Comparison of ENCODE assay signal across 8 cellular contexts in genomic region chr1:1020000-1020404, GRCh38. TPM values are rescaled to one million over a fixed set of nuclear protein-coding genes. Genes with fewer than 3 reads are reported as not detected.
DNase-seq lines count a peak whose midpoint lies in the region; ATAC-seq and TF ChIP-seq lines count a peak whose summit lies in the region.

TSS of gene AGRN (plus strand) at chr1:1020120. CDS start at chr1:1020173, 53 bp downstream.

- DNase-seq in BE2C: peak; percentile 53
- no peak for DNase-seq in activated CD8-positive, alpha-beta memory T cell treated with anti-CD3 and anti-CD28 coated beads, Interleukin-2, amount 10 ng/mL, durations not matched to agents 7 days and 5 days
- peak; percentile 54 for DNase-seq in glutamatergic neuron
- no peak for DNase-seq in posterior vena cava (ENCODE audit: low spot score)
- DNase-seq in NAMALWA (ENCODE audit: low spot score): no peak
- no peak for DNase-seq in HuH-7 (ENCODE audit: low spot score)

- peaks cover 12% of the 10 kb centered on the region for H3K27me3 Mint-ChIP-seq in activated CD8-positive, alpha-beta memory T cell treated with anti-CD3 and anti-CD28 coated beads, Interleukin-2, amount 10 ng/mL, durations not matched to agents 7 days and 5 days
- H3K27me3 Mint-ChIP-seq in glutamatergic neuron (ENCODE audit: unreplicated experiment): peaks cover 7% of the 10 kb centered on the region

- intact Hi-C loops in posterior vena cava (cut with DNase I): no loop called here

- H3K4me1 ChIP-seq in BE2C: peaks cover 7% of the 10 kb centered on the region

- H3K4me1 Mint-ChIP-seq in activated CD8-positive, alpha-beta memory T cell treated with anti-CD3 and anti-CD28 coated beads, Interleukin-2, amount 10 ng/mL, durations not matched to agents 7 days and 5 days: peaks cover 27% of the 10 kb centered on the region
- H3K4me1 Mint-ChIP-seq in glutamatergic neuron (ENCODE audit: low read depth, unreplicated experiment): peaks cover 14% of the 10 kb centered on the region

- peak within 1 kb of the TSS; percentile 42 for H3K4me3 ChIP-seq in BE2C (ENCODE audit: low read depth, low read length)

- ATAC-seq in GM19023 (IDR thresholded peaks at IDR 0.05; ENCODE audit: unreplicated experiment) (peak; percentile 29), HG03139 (IDR thresholded peaks at IDR 0.05; ENCODE audit: unreplicated experiment) (peak; percentile 17)
- ATAC-seq in activated CD8-positive, alpha-beta memory T cell treated with anti-CD3 and anti-CD28 coated beads, Interleukin-2, amount 10 ng/mL, durations not matched to agents 7 days and 5 days: peak; percentile 42

- no peaks in the 10 kb centered on the region for H3K36me3 ChIP-seq in BE2C

- no peaks in the 10 kb centered on the region for H3K9me3 Mint-ChIP-seq in activated CD8-positive, alpha-beta memory T cell treated with anti-CD3 and anti-CD28 coated beads, Interleukin-2, amount 10 ng/mL, durations not matched to agents 7 days and 5 days (ENCODE audit: low read depth)
- H3K9me3 Mint-ChIP-seq in glutamatergic neuron (ENCODE audit: unreplicated experiment): peaks cover 14% of the 10 kb centered on the region

- TF ChIP-seq CTCF in BE2C (IDR thresholded peaks at IDR 0.05; ENCODE audit: low read depth, low read length): no peak
- no peak for TF ChIP-seq CTCF in glutamatergic neuron (IDR thresholded peaks at IDR 0.05; ENCODE audit: partially characterized antibody, unreplicated experiment)

- H3K27ac Mint-ChIP-seq in activated CD8-positive, alpha-beta memory T cell treated with anti-CD3 and anti-CD28 coated beads, Interleukin-2, amount 10 ng/mL, durations not matched to agents 7 days and 5 days: no peak within 1 kb of the TSS
- H3K27ac Mint-ChIP-seq in glutamatergic neuron (ENCODE audit: unreplicated experiment): no peak within 1 kb of the TSS

- no peaks in the 10 kb centered on the region for H3K9me3 ChIP-seq in BE2C

- peaks cover 10% of the 10 kb centered on the region; the same call in 1 of the 2 replicates for H3K27me3 ChIP-seq in BE2C

- CTCF ChIA-PET in activated CD8-positive, alpha-beta memory T cell treated with anti-CD3 and anti-CD28 coated beads, Interleukin-2, amount 10 ng/mL, durations not matched to agents 7 days and 5 days (lab: Charles Lee): interaction anchor here (0.8 to 3.8 kb wide), 7 partner anchors 13 to 43 kb away, joined by 3 to 19 read pairs (median 13); partner anchors contain the start of gene HES4

- peak within 1 kb of the TSS; percentile 61 for H3K4me3 Mint-ChIP-seq in activated CD8-positive, alpha-beta memory T cell treated with anti-CD3 and anti-CD28 coated beads, Interleukin-2, amount 10 ng/mL, durations not matched to agents 7 days and 5 days
- H3K4me3 Mint-ChIP-seq in glutamatergic neuron (ENCODE audit: unreplicated experiment): peak within 1 kb of the TSS; percentile 85

- peaks cover 14% of the 10 kb centered on the region for H3K36me3 Mint-ChIP-seq in activated CD8-positive, alpha-beta memory T cell treated with anti-CD3 and anti-CD28 coated beads, Interleukin-2, amount 10 ng/mL, durations not matched to agents 7 days and 5 days
- no peaks in the 10 kb centered on the region for H3K36me3 Mint-ChIP-seq in glutamatergic neuron (ENCODE audit: unreplicated experiment)

RNA-seq across cellular contexts. Expression of gene AGRN, which starts in this region (rescaled TPM):
- polyA plus RNA-seq in BE2C (2012; ENCODE audit: insufficient read depth, insufficient read length, low read depth): 58.7 TPM
- total RNA-seq in activated CD8-positive, alpha-beta memory T cell treated with anti-CD3 and anti-CD28 coated beads, Interleukin-2, amount 10 ng/mL, durations not matched to agents 7 days and 5 days: 10 to 100 TPM; 29.3 to 32.8 TPM
- total RNA-seq in glutamatergic neuron (ENCODE audit: unreplicated experiment) (914 TPM), posterior vena cava (10 to 100 TPM; 18.8 to 26.8 TPM)

Comparison
In these comparisons a context has a peak if more than half of its experiments do, and no peak if none do; other contexts are left out.
1. RNA of gene AGRN (total RNA-seq): 914 TPM in glutamatergic neuron (single experiment); 29.3 to 32.8 TPM in activated CD8-positive, alpha-beta memory T cell treated with anti-CD3 and anti-CD28 coated beads, Interleukin-2, amount 10 ng/mL, durations not matched to agents 7 days and 5 days and 18.8 to 26.8 TPM in posterior vena cava; every median in the first group is over 10 times any median in the second.
2. DNase-seq: peak in BE2C (single experiment) and glutamatergic neuron (single experiment); none in activated CD8-positive, alpha-beta memory T cell treated with anti-CD3 and anti-CD28 coated beads, Interleukin-2, amount 10 ng/mL, durations not matched to agents 7 days and 5 days (single experiment), posterior vena cava (single experiment), NAMALWA (single experiment) and HuH-7 (single experiment).
3. Peak in every context shown above with its lines, with median percentiles within 50 percentile points of each other: ATAC-seq.